ENCODE assay signal across 23 cellular contexts in genomic region chr11:81135570-81135969, GRCh38.
"Had no signal": no experiment of that assay in that cellular context is flagged by ENCODE, and none has a peak within 500 bp of the region (broad histone marks: within the 10 kb centered on the region; RNA-seq: fewer than 3 reads in every experiment).

No MANE protein-coding gene starts in this region.

- H3K4me1 ChIP-seq: colonic mucosa, esophagus muscularis mucosa, prostate gland, vagina had no signal

- ATAC-seq: activated CD4-positive, alpha-beta T cell treated with anti-CD3 and anti-CD28 coated beads for 36 hours; left ventricle myocardium superior; natural killer cell treated with Interleukin-12 subunit alpha and Interleukin-12 subunit beta and Interleukin-15 and Interleukin-18, amount 100 ng/mL, for 72 hours had no signal

- H3K4me1 Mint-ChIP-seq: activated B cell treated with CpG ODN at 0.5 μM for 24 hours; activated CD4-positive, alpha-beta T cell treated with anti-CD3 and anti-CD28 coated beads for 36 hours; activated naive CD8-positive, alpha-beta T cell treated with anti-CD3 and anti-CD28 coated beads, Interleukin-2, amount 10 ng/mL, durations not matched to agents 7 days and 5 days had no signal

- H3K27me3 Mint-ChIP-seq: activated B cell treated with CpG ODN at 0.5 μM for 24 hours; activated CD4-positive, alpha-beta memory T cell treated with anti-CD3 and anti-CD28 coated beads for 36 hours; activated CD4-positive, alpha-beta T cell treated with anti-CD3 and anti-CD28 coated beads for 36 hours; activated naive CD8-positive, alpha-beta T cell treated with anti-CD3 and anti-CD28 coated beads, Interleukin-2, amount 10 ng/mL, durations not matched to agents 7 days and 5 days; memory B cell; natural killer cell treated with Interleukin-12 subunit alpha and Interleukin-12 subunit beta and Interleukin-15 and Interleukin-18, amount 100 ng/mL, for 72 hours had no signal

- H3K9me3 ChIP-seq: colonic mucosa, esophagus muscularis mucosa, prostate gland, thoracic aorta, vagina had no signal

- DNase-seq: activated B cell treated with CpG ODN at 0.5 μM for 24 hours; activated CD4-positive, alpha-beta memory T cell treated with anti-CD3 and anti-CD28 coated beads for 36 hours; activated CD4-positive, alpha-beta T cell treated with anti-CD3 and anti-CD28 coated beads for 36 hours; activated effector memory CD4-positive, alpha-beta T cell treated with Interleukin-2 at 50 U/mL for 16 hours; activated naive CD4-positive, alpha-beta T cell treated with anti-CD3 and anti-CD28 coated beads for 36 hours; activated naive CD8-positive, alpha-beta T cell treated with anti-CD3 and anti-CD28 coated beads, Interleukin-2, amount 10 ng/mL, durations not matched to agents 7 days and 5 days; activated T-cell treated with anti-CD3 and anti-CD28 coated beads, Interleukin-2, amount 50 U/mL, for 48 hours; amniotic stem cell; colonic mucosa; dorsolateral prefrontal cortex; glutamatergic neuron; hippocampal formation; kidney glomerular epithelial cell; left ventricle myocardium superior; stimulated activated CD4-positive, alpha-beta T cell treated with anti-CD3 and anti-CD28 coated beads, Interleukin-2, amount 100 ng/mL, for 48 hours; stimulated activated naive CD4-positive, alpha-beta T cell had no signal

- H3K4me3 ChIP-seq: colonic mucosa, dorsolateral prefrontal cortex, esophagus muscularis mucosa, prostate gland, thoracic aorta, vagina had no signal

- H3K27ac ChIP-seq: colonic mucosa, dorsolateral prefrontal cortex, esophagus muscularis mucosa, prostate gland, thoracic aorta, vagina had no signal

- H3K36me3 ChIP-seq: colonic mucosa, esophagus muscularis mucosa, prostate gland, thoracic aorta, vagina had no signal

- H3K9me3 Mint-ChIP-seq: type B pancreatic cell had no signal

- H3K27me3 ChIP-seq: colonic mucosa, dorsolateral prefrontal cortex, esophagus muscularis mucosa, vagina had no signal

- H3K27ac Mint-ChIP-seq: activated B cell treated with CpG ODN at 0.5 μM for 24 hours; activated CD4-positive, alpha-beta memory T cell treated with anti-CD3 and anti-CD28 coated beads for 36 hours; activated CD4-positive, alpha-beta T cell treated with anti-CD3 and anti-CD28 coated beads for 36 hours; activated naive CD4-positive, alpha-beta T cell treated with anti-CD3 and anti-CD28 coated beads for 36 hours; activated naive CD8-positive, alpha-beta T cell treated with anti-CD3 and anti-CD28 coated beads, Interleukin-2, amount 10 ng/mL, durations not matched to agents 7 days and 5 days; memory B cell; natural killer cell treated with Interleukin-12 subunit alpha and Interleukin-12 subunit beta and Interleukin-15 and Interleukin-18, amount 100 ng/mL, for 72 hours; type B pancreatic cell had no signal

- H3K36me3 Mint-ChIP-seq: activated CD4-positive, alpha-beta memory T cell treated with anti-CD3 and anti-CD28 coated beads for 36 hours; activated naive CD8-positive, alpha-beta T cell treated with anti-CD3 and anti-CD28 coated beads, Interleukin-2, amount 10 ng/mL, durations not matched to agents 7 days and 5 days; memory B cell; natural killer cell treated with Interleukin-12 subunit alpha and Interleukin-12 subunit beta and Interleukin-15 and Interleukin-18, amount 100 ng/mL, for 72 hours; type B pancreatic cell had no signal

- H3K4me3 Mint-ChIP-seq: activated B cell treated with CpG ODN at 0.5 μM for 24 hours; activated CD4-positive, alpha-beta memory T cell treated with anti-CD3 and anti-CD28 coated beads for 36 hours; activated CD4-positive, alpha-beta T cell treated with anti-CD3 and anti-CD28 coated beads for 36 hours; activated naive CD4-positive, alpha-beta T cell treated with anti-CD3 and anti-CD28 coated beads for 36 hours; activated naive CD8-positive, alpha-beta T cell treated with anti-CD3 and anti-CD28 coated beads, Interleukin-2, amount 10 ng/mL, durations not matched to agents 7 days and 5 days; memory B cell; natural killer cell treated with Interleukin-12 subunit alpha and Interleukin-12 subunit beta and Interleukin-15 and Interleukin-18, amount 100 ng/mL, for 72 hours; type B pancreatic cell had no signal
